8 cellular contexts compared by ENCODE assay signal in genomic region chr7:64307254-64308018, GRCh38. TPM values are rescaled to one million over a fixed set of nuclear protein-coding genes. Genes with fewer than 3 reads are reported as not detected.
DNase-seq lines count a peak whose midpoint lies in the region; ATAC-seq and TF ChIP-seq lines count a peak whose summit lies in the region.

No MANE protein-coding gene starts in this region.

- BruUV-seq in OCI-LY7 (replicated peaks; lab: Mats Ljungman, UMichigan) = TSS peak; percentile 88

- H3K23ac ChIP-seq in trophoblast cell (ENCODE audit: low read length) = no peak overlapping the region

- H3K4me1 Mint-ChIP-seq in CD8-positive, alpha-beta memory T cell = peaks cover 17 to 28% (median 27%) of the 10 kb centered on the region in 3 donors
- peaks cover 12% of the 10 kb centered on the region for H3K4me1 Mint-ChIP-seq in activated T-helper 2 cell treated with anti-CD3 and anti-CD28 coated beads, Interferon-gamma antibody, Interleukin-2, Interleukin-4, amounts not matched to agents 10 μg/mL and 5 μg/mL and 100 μg/mL, durations not matched to agents 14 hours and 24 hours and 36 hours (ENCODE audit: low read depth)

- CTCF ChIA-PET in CD8-positive, alpha-beta memory T cell (lab: Charles Lee) = interaction anchor here (0.8 to 1.3 kb wide), 6 partner anchors 10 to 699 kb away, joined by 3 to 7 read pairs (median 4); partner anchors contain the start of genes ERV3-1, ZNF107 and ZNF680
- CTCF ChIA-PET in OCI-LY7 (lab: Charles Lee; ENCODE audit: unreplicated experiment) = interaction anchor here (1.0 to 1.1 kb wide), 2 partner anchors 10 to 14 kb away, joined by 3 to 6 read pairs; no protein-coding TSS in a partner anchor

- peak overlapping the region; percentile 88 to 99 (median 97) for H3K4me3 Mint-ChIP-seq in CD8-positive, alpha-beta memory T cell
- H3K4me3 Mint-ChIP-seq in activated T-helper 2 cell treated with anti-CD3 and anti-CD28 coated beads, Interferon-gamma antibody, Interleukin-2, Interleukin-4, amounts not matched to agents 10 μg/mL and 5 μg/mL and 100 μg/mL, durations not matched to agents 14 hours and 24 hours and 36 hours (ENCODE audit: low read depth) = peak overlapping the region; percentile 97

- H3K4me2 ChIP-seq in OCI-LY7 (ENCODE audit: low read length) = peak overlapping the region; percentile 95
- peak overlapping the region; percentile 38 for H3K4me2 ChIP-seq in trophoblast cell (ENCODE audit: low read length)

- H2BK12ac ChIP-seq in trophoblast cell (ENCODE audit: low read length) = no peak overlapping the region

- no peaks in the 10 kb centered on the region for H3K9me2 ChIP-seq in OCI-LY7 (ENCODE audit: insufficient read depth, low read length)

- ATAC-seq in GM19395 (IDR thresholded peaks at IDR 0.05; ENCODE audit: unreplicated experiment) (peak; percentile 98), HG03575 (IDR thresholded peaks at IDR 0.05; ENCODE audit: extremely low read depth, insufficient number of reproducible peaks, low FRiP score, unreplicated experiment) (peak; percentile 99)

- TF ChIP-seq POLR2A in tibial nerve (IDR thresholded peaks at IDR 0.05) = peak in 1 of 2 donors; percentile 54

- WGBS in trophoblast cell (ENCODE audit: extremely low coverage, insufficient coverage, insufficient read length) = no CpG with 5 or more reads among the region's 33 CpGs
- WGBS in tibial nerve, 2 donors = 3 to 4% methylated on average over 23 to 32 of the region's 33 CpGs

- no peak overlapping the region for H3K18ac ChIP-seq in trophoblast cell (ENCODE audit: low read length)

- no peaks in the 10 kb centered on the region for H4K20me1 ChIP-seq in OCI-LY7 (ENCODE audit: insufficient read depth, low read length)

- peaks cover 12% of the 10 kb centered on the region for H3K4me1 ChIP-seq in CD8-positive, alpha-beta memory T cell (ENCODE audit: insufficient read depth, low read length)
- peaks cover 38% of the 10 kb centered on the region for H3K4me1 ChIP-seq in OCI-LY7 (ENCODE audit: insufficient read depth, low read length, poor library complexity, severe bottlenecking)
- no peaks in the 10 kb centered on the region for H3K4me1 ChIP-seq in trophoblast cell (ENCODE audit: control insufficient read depth in 1 of 2, insufficient read depth in 2 of 2, low read length in 2 of 2)
- peaks cover 0 to 15% (median 0%) of the 10 kb centered on the region in 4 donors for H3K4me1 ChIP-seq in tibial nerve

- no peak overlapping the region for H2BK5ac ChIP-seq in trophoblast cell (ENCODE audit: low read depth, low read length, poor library complexity)

- peak overlapping the region; percentile 59 to 100 (median 98) for H3K27ac Mint-ChIP-seq in CD8-positive, alpha-beta memory T cell
- peak overlapping the region; percentile 91 for H3K27ac Mint-ChIP-seq in activated T-helper 2 cell treated with anti-CD3 and anti-CD28 coated beads, Interferon-gamma antibody, Interleukin-2, Interleukin-4, amounts not matched to agents 10 μg/mL and 5 μg/mL and 100 μg/mL, durations not matched to agents 14 hours and 24 hours and 36 hours

- no peak overlapping the region for H3K14ac ChIP-seq in trophoblast cell (ENCODE audit: low read length)

- peak overlapping the region; percentile 74 for H3K27ac ChIP-seq in CD8-positive, alpha-beta memory T cell (ENCODE audit: low read depth, low read length)
- H3K27ac ChIP-seq in OCI-LY7 (ENCODE audit: low read depth, low read length, poor library complexity, severe bottlenecking) = peak overlapping the region; percentile 91
- no peak overlapping the region for H3K27ac ChIP-seq in trophoblast cell (ENCODE audit: low read depth, low read length)
- peak overlapping the region; percentile 74 to 96 (median 91) for H3K27ac ChIP-seq in tibial nerve

- peak overlapping the region; percentile 81 for H3K4me3 ChIP-seq in CD8-positive, alpha-beta memory T cell (ENCODE audit: low read length)
- H3K4me3 ChIP-seq in OCI-LY7 (ENCODE audit: low read depth, low read length, poor library complexity, severe bottlenecking) (peak overlapping the region; percentile 91), fibroblast of the aortic adventitia (ENCODE audit: low read depth, low read length) (peak overlapping the region; percentile 69), trophoblast cell (ENCODE audit: low read depth, low read length) (no peak overlapping the region), tibial nerve (peak overlapping the region; percentile 38 to 63 (median 48))

- H3K79me1 ChIP-seq in trophoblast cell (ENCODE audit: low read length) = no peaks in the 10 kb centered on the region

- TF ChIP-seq CTCF in OCI-LY7 (conservative IDR thresholded peaks at IDR 0.05; ENCODE audit: low read length) (no peak), fibroblast of the aortic adventitia (IDR thresholded peaks at IDR 0.05; ENCODE audit: insufficient read depth, low read length) (no peak), tibial nerve (IDR thresholded peaks at IDR 0.05) (peak in 2 of 5 experiments; percentile 39 to 59)

- H4K8ac ChIP-seq in trophoblast cell (ENCODE audit: low read depth, low read length) = no peak overlapping the region

- no peak overlapping the region for H2AK5ac ChIP-seq in trophoblast cell (ENCODE audit: low read length)

- H3K4ac ChIP-seq in trophoblast cell (ENCODE audit: low read depth, low read length) = no peak overlapping the region

- H3K27me3 Mint-ChIP-seq in CD8-positive, alpha-beta memory T cell = peaks cover 0 to 1% of the 10 kb centered on the region in 2 donors
- no peaks in the 10 kb centered on the region for H3K27me3 Mint-ChIP-seq in activated T-helper 2 cell treated with anti-CD3 and anti-CD28 coated beads, Interferon-gamma antibody, Interleukin-2, Interleukin-4, amounts not matched to agents 10 μg/mL and 5 μg/mL and 100 μg/mL, durations not matched to agents 14 hours and 24 hours and 36 hours (ENCODE audit: low read depth)

- H3K36me3 ChIP-seq in CD8-positive, alpha-beta memory T cell (ENCODE audit: insufficient read depth, low read length) = no peaks in the 10 kb centered on the region
- H3K36me3 ChIP-seq in OCI-LY7 (ENCODE audit: insufficient read depth, low read length) = peaks cover 11% of the 10 kb centered on the region
- H3K36me3 ChIP-seq in trophoblast cell (ENCODE audit: control insufficient read depth in 1 of 2, insufficient read depth in 2 of 2, low read length in 2 of 2) = no peaks in the 10 kb centered on the region
- no peaks in the 10 kb centered on the region for H3K36me3 ChIP-seq in tibial nerve

- no peak overlapping the region for H4K12ac ChIP-seq in trophoblast cell (ENCODE audit: low read depth, low read length)

- no peaks in the 10 kb centered on the region for H3K9me3 ChIP-seq in CD8-positive, alpha-beta memory T cell (ENCODE audit: low read length)
- H3K9me3 ChIP-seq in OCI-LY7 (ENCODE audit: low read length) (no peaks in the 10 kb centered on the region), trophoblast cell (ENCODE audit: insufficient read depth, low read depth, low read length) (peaks cover 43% of the 10 kb centered on the region), tibial nerve (no peaks in the 10 kb centered on the region)

- intact Hi-C loops in OCI-LY7 (cut with micrococcal nuclease; ENCODE audit: unreplicated experiment) = loop anchor here (2.0 to 10.0 kb wide), 5 partner anchors 57 to 601 kb away; no protein-coding TSS in a partner anchor
- intact Hi-C loops in activated T-helper 2 cell treated with anti-CD3 and anti-CD28 coated beads, Interferon-gamma antibody, Interleukin-2, Interleukin-4, amounts not matched to agents 10 μg/mL and 5 μg/mL and 100 μg/mL, durations not matched to agents 14 hours and 24 hours and 36 hours (cut with micrococcal nuclease) = loop anchor here (1.0 to 5.0 kb wide), 6 partner anchors 256 to 1065 kb away; partner anchors contain the start of genes ZNF107, ZNF138, ZNF273 and ZNF680

- H4K91ac ChIP-seq in trophoblast cell (ENCODE audit: low read depth, low read length) = no peak overlapping the region

- POLR2A ChIA-PET in CD8-positive, alpha-beta memory T cell (lab: Charles Lee) = interaction anchor here (0.8 to 1.6 kb wide), 4 partner anchors 8 to 487 kb away, joined by 3 to 15 read pairs (median 6); partner anchors contain the start of genes ZNF107, ZNF138 and ZNF680
- POLR2A ChIA-PET in OCI-LY7 (lab: Charles Lee) = interaction anchor here (0.6 to 10.2 kb wide), 7 partner anchors 10 to 1145 kb away, joined by 3 to 115 read pairs (median 5); partner anchors contain the start of genes ERV3-1, ZNF680 and ZNF736

- no peak overlapping the region for H2BK120ac ChIP-seq in trophoblast cell (ENCODE audit: insufficient read depth, low read length, poor library complexity)

- H3K27me3 ChIP-seq in CD8-positive, alpha-beta memory T cell (ENCODE audit: insufficient read depth, low read length, poor library complexity, severe bottlenecking) = no peaks in the 10 kb centered on the region
- no peaks in the 10 kb centered on the region for H3K27me3 ChIP-seq in trophoblast cell (ENCODE audit: insufficient read depth, low read length)
- H3K27me3 ChIP-seq in tibial nerve = no peaks in the 10 kb centered on the region

- TF ChIP-seq EP300 in tibial nerve (IDR thresholded peaks at IDR 0.05) = peak in 1 of 2 donors; percentile 86

- peaks cover 0 to 7% (median 0%) of the 10 kb centered on the region in 3 donors for H3K36me3 Mint-ChIP-seq in CD8-positive, alpha-beta memory T cell
- H3K36me3 Mint-ChIP-seq in activated T-helper 2 cell treated with anti-CD3 and anti-CD28 coated beads, Interferon-gamma antibody, Interleukin-2, Interleukin-4, amounts not matched to agents 10 μg/mL and 5 μg/mL and 100 μg/mL, durations not matched to agents 14 hours and 24 hours and 36 hours (ENCODE audit: low read depth) = peaks cover 5% of the 10 kb centered on the region

- peaks cover 27% of the 10 kb centered on the region; the same call in 1 of the 2 replicates for H3K79me2 ChIP-seq in OCI-LY7 (ENCODE audit: insufficient read depth, low read depth, low read length)
- no peaks in the 10 kb centered on the region for H3K79me2 ChIP-seq in trophoblast cell (ENCODE audit: control insufficient read depth, insufficient read depth, low read length, poor library complexity)

- H2AFZ ChIP-seq in OCI-LY7 (ENCODE audit: low read length) = peak overlapping the region; percentile 93
- no peak overlapping the region for H2AFZ ChIP-seq in trophoblast cell (ENCODE audit: insufficient read depth, low read length, poor library complexity)

- H3K9ac ChIP-seq in trophoblast cell (ENCODE audit: low read length) = no peak overlapping the region

- peak; percentile 89 to 96 (median 92) for DNase-seq in CD8-positive, alpha-beta memory T cell
- DNase-seq in OCI-LY7 (ENCODE audit: low spot score) = peak; percentile 98
- DNase-seq in activated T-helper 2 cell treated with anti-CD3 and anti-CD28 coated beads, Interferon-gamma antibody, Interleukin-2, Interleukin-4, amounts not matched to agents 10 μg/mL and 5 μg/mL and 100 μg/mL, durations not matched to agents 14 hours and 24 hours and 36 hours (ENCODE audit: low spot score) = peak; percentile 92
- DNase-seq in fibroblast of the aortic adventitia (ENCODE audit: low read depth) = peak; percentile 73
- peak; percentile 92 to 93 for DNase-seq in trophoblast cell
- DNase-seq in tibial nerve (ENCODE audit: low spot score in 2 of 2) = peak; percentile 80 to 82

- H3K9me3 Mint-ChIP-seq in CD8-positive, alpha-beta memory T cell = no peaks in the 10 kb centered on the region
- H3K9me3 Mint-ChIP-seq in activated T-helper 2 cell treated with anti-CD3 and anti-CD28 coated beads, Interferon-gamma antibody, Interleukin-2, Interleukin-4, amounts not matched to agents 10 μg/mL and 5 μg/mL and 100 μg/mL, durations not matched to agents 14 hours and 24 hours and 36 hours = peaks cover 6% of the 10 kb centered on the region

RNA-seq across cellular contexts. Expression of gene ZNF736, which starts 6.3 kb away (rescaled TPM):
- total RNA-seq in CD8-positive, alpha-beta memory T cell = 10 to 100 TPM; 22.8 to 24.1 TPM
- 1.7 TPM for polyA plus RNA-seq in CD8-positive, alpha-beta memory T cell
- total RNA-seq in OCI-LY7 (2014; rRNA removed; shearing (Covaris generic)) = 68.4 and 72.3 TPM in 2 replicates
- total RNA-seq in OCI-LY7 (2022) (88.6 and 90.2 TPM in 2 replicates), fibroblast of the aortic adventitia (ENCODE audit: low replicate concordance) (11.5 and 12.0 TPM in 2 replicates), tibial nerve (10 to 100 TPM in 3 of 4 donors, 1 to 10 TPM in 1; 7.6 to 22.8 (median 16.5) TPM)
- total RNA-seq in activated T-helper 2 cell treated with anti-CD3 and anti-CD28 coated beads, Interferon-gamma antibody, Interleukin-2, Interleukin-4, amounts not matched to agents 10 μg/mL and 5 μg/mL and 100 μg/mL, durations not matched to agents 14 hours and 24 hours and 36 hours = 17.6 and 20.6 TPM in 2 replicates
- polyA plus RNA-seq in trophoblast cell (2013) = 0.14 and 0.17 TPM in 2 replicates
